23 cellular contexts compared by ENCODE assay signal in genomic region chr18:22604986-22605421, GRCh38.
A peak's percentile ranks its signal among the peaks of the same experiment; 100 is the strongest.
DNase-seq lines count a peak whose midpoint lies in the region; ATAC-seq, FAIRE-seq and TF ChIP-seq lines count a peak whose summit lies in the region.
"Had no signal": no experiment of that assay in that cellular context is flagged by ENCODE, and none has a peak within 500 bp of the region (broad histone marks: within the 10 kb centered on the region; RNA-seq: fewer than 3 reads in every experiment).

No MANE protein-coding gene starts in this region.

- H3K27ac ChIP-seq in HEK293 (ENCODE audit: extremely low read depth, low read depth, low read length) = peak overlapping the region; percentile 36; the same call in 1 of the 2 replicates
- H3K27ac ChIP-seq in adrenal gland = peak overlapping the region; percentile 45 to 87 (median 56)
- H3K27ac ChIP-seq in gastroesophageal sphincter = peak overlapping the region in 3 of 4 donors; percentile 20 to 43 (median 43)
- H3K27ac ChIP-seq in small intestine (ENCODE audit: low read depth in 1 of 2, low read length in 1 of 2) = no peak overlapping the region
- H3K27ac ChIP-seq: psoas muscle, spleen had no signal

- no peaks in the 10 kb centered on the region for H3K9me3 ChIP-seq in HEK293 (ENCODE audit: control insufficient read depth, insufficient read depth, low read depth, low read length)
- no peaks in the 10 kb centered on the region for H3K9me3 ChIP-seq in adrenal gland (replicated peaks in 1 of 3)
- H3K9me3 ChIP-seq in gastroesophageal sphincter = no peaks in the 10 kb centered on the region
- H3K9me3 ChIP-seq in small intestine (ENCODE audit: control insufficient read depth, low read depth) = no peaks in the 10 kb centered on the region
- H3K9me3 ChIP-seq: psoas muscle, spleen had no signal

- WGBS in adrenal gland, 4 donors = 36 to 54% (median 44%) methylated on average over 3 of the region's 3 CpGs
- 56% methylated on average over 2 of the region's 3 CpGs; no CpG with 5 or more reads in 1 of the 2 donors for WGBS in gastroesophageal sphincter (ENCODE audit: low coverage in 1 of 2), 2 donors
- 17 to 38% (median 22%) methylated on average over 3 of the region's 3 CpGs for WGBS in small intestine, 3 donors

- POLR2A ChIA-PET in HEK293 (lab: Yijun Ruan, JAX) = interaction anchor here (0.6 to 0.7 kb wide), 2 partner anchors 22 to 214 kb away, joined by 4 to 6 read pairs; no protein-coding TSS in a partner anchor

- DNase-seq in adrenal gland = peak in 5 of 7 donors; percentile 24 to 67 (median 57)
- DNase-seq in small intestine = peak; percentile 75
- no peak for DNase-seq in activated T-cell treated with anti-CD3 and anti-CD28 coated beads for 4 hours
- no peak for DNase-seq in frontal cortex (ENCODE audit: low spot score in 2 of 2)
- DNase-seq in OCI-M1 (lab: John Stamatoyannopoulos, UW) = no peak
- DNase-seq: activated CD4-positive, alpha-beta T cell treated with anti-CD3 and anti-CD28 coated beads, Interleukin-2, amount 10 ng/mL, durations not matched to agents 7 days and 5 days; activated CD8-positive, alpha-beta memory T cell treated with anti-CD3 and anti-CD28 coated beads, Interleukin-2, amount 50 U/mL, for 48 hours; activated gamma-delta T cell; cerebellar nuclear complex; effector memory CD4-positive, alpha-beta T cell; Kasumi-1; mesenchymal stem cell; NCI-H1436; NCI-H2171; NCI-H774; SHP77 treated with DMSO at 0.1 percent for 48 hours; spleen; stimulated activated CD8-positive, alpha-beta memory T cell treated with anti-CD3 and anti-CD28 coated beads, Interleukin-4, amount 100 ng/mL, for 48 hours had no signal

- H3K4me3 ChIP-seq in HEK293 (ENCODE audit: low read depth, low read length) (no peak overlapping the region), adrenal gland (peak overlapping the region in 1 of 4 donors; percentile 27), gastroesophageal sphincter (no peak overlapping the region), small intestine (ENCODE audit: low read depth in 1 of 2, low read length in 2 of 2) (no peak overlapping the region)
- H3K4me3 ChIP-seq: spleen had no signal

- CTCF ChIA-PET in HEK293 (lab: Yijun Ruan, JAX) = interaction anchor here (0.7 kb wide), 1 partner anchor 267 kb away, joined by 5 read pairs; no protein-coding TSS in a partner anchor

- intact Hi-C loops in adrenal gland (cut with DNase I) = no loop called here

- no peak for TF ChIP-seq POLR2A in adrenal gland (IDR thresholded peaks at IDR 0.05)
- TF ChIP-seq POLR2A in gastroesophageal sphincter (IDR thresholded peaks at IDR 0.05) = no peak

- peaks cover 4% of the 10 kb centered on the region; the same call in 1 of the 2 replicates for H3K4me1 ChIP-seq in HEK293 (ENCODE audit: control insufficient read depth, insufficient read depth, low read length)
- H3K4me1 ChIP-seq in adrenal gland (replicated peaks in 1 of 2) = peaks cover 5 to 29% of the 10 kb centered on the region in 2 donors
- peaks cover 0 to 43% (median 4%) of the 10 kb centered on the region in 3 donors for H3K4me1 ChIP-seq in gastroesophageal sphincter
- H3K4me1 ChIP-seq in small intestine (ENCODE audit: control insufficient read depth in 2 of 2, insufficient read depth in 1 of 2, low read depth in 1 of 2, low read length in 1 of 2) = peaks cover 0 to 2% of the 10 kb centered on the region in 2 donors

- FAIRE-seq in small intestine (lab: Jason Lieb, UNC) (no peak), frontal cortex (lab: Jason Lieb, UNC) (no peak)

- TF ChIP-seq CTCF in HEK293 (tag by site-specific recombination; IDR thresholded peaks at IDR 0.05) = no peak
- no peak for TF ChIP-seq CTCF in adrenal gland (IDR thresholded peaks at IDR 0.05)
- no peak for TF ChIP-seq CTCF in gastroesophageal sphincter (IDR thresholded peaks at IDR 0.05)

- ATAC-seq in gastroesophageal sphincter (no peak), GM21529 (IDR thresholded peaks at IDR 0.05; ENCODE audit: unreplicated experiment) (no peak)
- ATAC-seq: natural killer cell treated with Interleukin-12 subunit alpha and Interleukin-12 subunit beta and Interleukin-15 and Interleukin-18, amount 100 ng/mL, for 72 hours had no signal

- TF ChIP-seq EP300 in gastroesophageal sphincter (IDR thresholded peaks at IDR 0.05) = no peak

- H3K36me3 ChIP-seq in HEK293 (ENCODE audit: control insufficient read depth in 2 of 2, insufficient read depth in 1 of 2, low read length in 2 of 2) (no peaks in the 10 kb centered on the region), adrenal gland (replicated peaks in 1 of 2) (no peaks in the 10 kb centered on the region), gastroesophageal sphincter (no peaks in the 10 kb centered on the region), small intestine (ENCODE audit: control insufficient read depth in 2 of 2, insufficient read depth in 2 of 2, low read length in 2 of 2) (no peaks in the 10 kb centered on the region)
- H3K36me3 ChIP-seq: spleen had no signal

- H3K27me3 ChIP-seq in adrenal gland (no peaks in the 10 kb centered on the region), gastroesophageal sphincter (no peaks in the 10 kb centered on the region), small intestine (ENCODE audit: control insufficient read depth in 2 of 2, insufficient read depth in 2 of 2, low read length in 2 of 2) (no peaks in the 10 kb centered on the region)

TF ChIP-seq in HEK293, 187 proteins besides CTCF, POLR2A, EP300 and RAD21:
- TF ChIP-seq ZNF629 (tag by site-specific recombination; IDR thresholded peaks at IDR 0.05) (0 out of 2 replicates have a peak, but pooled peaks have one; percentile 1), ZNF292 (tag by site-specific recombination; IDR thresholded peaks at IDR 0.05; ENCODE audit: borderline replicate concordance, low read depth) (no peak), PRDM1 (tag by site-specific recombination; IDR thresholded peaks at IDR 0.05) (0 out of 2 replicates have a peak, but pooled peaks have one; percentile 27), ZNF600 (tag by site-specific recombination; IDR thresholded peaks at IDR 0.05) (no peak), ZNF704 (tag by site-specific recombination; IDR thresholded peaks at IDR 0.05) (no peak), ZNF398 (tag by site-specific recombination; IDR thresholded peaks at IDR 0.05) (peak; percentile 39; the same call in 1 of the 2 replicates)
TF ChIP-seq in HEK293: peak in this region for 3.

Comparison
In these comparisons a context has a peak if more than half of its experiments do, and no peak if none do; other contexts are left out.
1. H3K27ac ChIP-seq: peak in HEK293 (single experiment), adrenal gland (5 of 5) and gastroesophageal sphincter (3 of 4); none in small intestine (0 of 2).
2. DNase-seq: peak in adrenal gland (5 of 7) and small intestine (single experiment); none in activated T-cell treated with anti-CD3 and anti-CD28 coated beads for 4 hours (single experiment), frontal cortex (0 of 2) and OCI-M1 (single experiment).